In the genomic region with DNA sequence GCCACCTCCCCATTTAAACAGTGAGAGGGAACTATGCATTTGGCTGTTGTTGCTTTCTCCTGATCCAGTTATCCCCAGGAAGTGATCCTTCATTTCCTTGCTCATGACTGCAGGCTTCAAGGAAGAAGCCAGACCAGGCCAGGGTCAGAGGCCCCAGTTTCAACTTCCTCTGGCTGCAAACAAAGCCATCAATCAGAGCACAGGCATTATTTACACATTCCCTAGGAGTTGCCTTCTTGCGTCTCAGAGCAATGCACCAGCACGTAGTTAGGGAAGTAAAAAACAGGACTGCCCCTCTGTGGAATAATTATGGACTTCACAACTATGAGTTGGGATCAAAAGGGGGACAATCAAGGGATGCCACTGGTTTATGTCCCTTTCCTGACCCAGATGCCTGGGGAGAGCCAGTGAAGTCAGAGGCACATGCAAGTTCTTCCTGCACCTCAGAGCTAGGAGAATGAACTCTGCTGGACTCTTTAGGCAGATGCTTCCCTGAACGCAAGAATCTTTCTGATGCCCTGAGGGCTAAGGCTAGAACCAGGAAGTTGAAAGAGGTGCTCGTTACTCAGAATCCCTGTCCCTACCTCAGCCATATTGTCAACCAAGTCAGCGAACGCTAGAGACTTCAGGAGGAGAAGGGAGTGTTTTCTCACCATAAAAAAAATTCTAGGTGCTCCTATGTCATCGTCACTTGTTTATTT, we compare ENCODE assay signal across 1 cellular context.
TF ChIP-seq lines count a peak whose summit lies in the region.

No MANE protein-coding gene starts in this region.

TF ChIP-seq in liver, 16 proteins besides CTCF, POLR2A, EP300 and RAD21 (continued from another document):
- TF ChIP-seq, protein P1, sequence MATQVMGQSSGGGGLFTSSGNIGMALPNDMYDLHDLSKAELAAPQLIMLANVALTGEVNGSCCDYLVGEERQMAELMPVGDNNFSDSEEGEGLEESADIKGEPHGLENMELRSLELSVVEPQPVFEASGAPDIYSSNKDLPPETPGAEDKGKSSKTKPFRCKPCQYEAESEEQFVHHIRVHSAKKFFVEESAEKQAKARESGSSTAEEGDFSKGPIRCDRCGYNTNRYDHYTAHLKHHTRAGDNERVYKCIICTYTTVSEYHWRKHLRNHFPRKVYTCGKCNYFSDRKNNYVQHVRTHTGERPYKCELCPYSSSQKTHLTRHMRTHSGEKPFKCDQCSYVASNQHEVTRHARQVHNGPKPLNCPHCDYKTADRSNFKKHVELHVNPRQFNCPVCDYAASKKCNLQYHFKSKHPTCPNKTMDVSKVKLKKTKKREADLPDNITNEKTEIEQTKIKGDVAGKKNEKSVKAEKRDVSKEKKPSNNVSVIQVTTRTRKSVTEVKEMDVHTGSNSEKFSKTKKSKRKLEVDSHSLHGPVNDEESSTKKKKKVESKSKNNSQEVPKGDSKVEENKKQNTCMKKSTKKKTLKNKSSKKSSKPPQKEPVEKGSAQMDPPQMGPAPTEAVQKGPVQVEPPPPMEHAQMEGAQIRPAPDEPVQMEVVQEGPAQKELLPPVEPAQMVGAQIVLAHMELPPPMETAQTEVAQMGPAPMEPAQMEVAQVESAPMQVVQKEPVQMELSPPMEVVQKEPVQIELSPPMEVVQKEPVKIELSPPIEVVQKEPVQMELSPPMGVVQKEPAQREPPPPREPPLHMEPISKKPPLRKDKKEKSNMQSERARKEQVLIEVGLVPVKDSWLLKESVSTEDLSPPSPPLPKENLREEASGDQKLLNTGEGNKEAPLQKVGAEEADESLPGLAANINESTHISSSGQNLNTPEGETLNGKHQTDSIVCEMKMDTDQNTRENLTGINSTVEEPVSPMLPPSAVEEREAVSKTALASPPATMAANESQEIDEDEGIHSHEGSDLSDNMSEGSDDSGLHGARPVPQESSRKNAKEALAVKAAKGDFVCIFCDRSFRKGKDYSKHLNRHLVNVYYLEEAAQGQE (IDR thresholded peaks at IDR 0.05) = peak; percentile 26
- TF ChIP-seq NR2F2 (IDR thresholded peaks at IDR 0.05) = peak; percentile 99
- peak; percentile 86 to 87 for TF ChIP-seq RXRA (IDR thresholded peaks at IDR 0.05)
- TF ChIP-seq ZBTB33 (IDR thresholded peaks at IDR 0.05) = no peak
- no peak for TF ChIP-seq FOXA1 (IDR thresholded peaks at IDR 0.05)
- TF ChIP-seq SP1 (IDR thresholded peaks at IDR 0.05) = peak; percentile 63
- TF ChIP-seq ATF3 (IDR thresholded peaks at IDR 0.05) = no peak
